24 cellular contexts compared by ENCODE assay signal in the genomic region with DNA sequence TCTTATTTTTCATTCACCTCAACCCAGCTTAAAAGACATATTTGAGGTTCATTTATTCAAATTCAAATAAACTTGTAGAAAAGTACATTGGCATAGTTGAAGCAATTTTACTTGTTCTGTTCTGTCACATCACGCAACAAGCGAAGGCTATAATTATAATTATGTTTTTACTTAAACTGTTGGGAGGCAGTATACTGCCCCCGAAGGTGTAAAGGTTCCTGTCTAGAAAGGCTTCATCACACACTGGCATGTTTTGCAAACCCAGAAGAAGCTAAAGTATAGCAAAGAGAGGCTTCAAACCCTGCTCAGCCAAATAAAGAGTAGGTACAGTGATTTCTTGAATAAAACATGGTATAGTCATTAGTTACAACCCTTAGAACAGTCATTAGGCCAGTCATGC.
DNase-seq lines count a peak whose midpoint lies in the region; ATAC-seq and TF ChIP-seq lines count a peak whose summit lies in the region.
"Had no signal": no experiment of that assay in that cellular context is flagged by ENCODE, and none has a peak within 500 bp of the region (broad histone marks: within the 10 kb centered on the region; RNA-seq: fewer than 3 reads in every experiment).

No MANE protein-coding gene starts in this region.

- H2AFZ ChIP-seq in H9 (ENCODE audit: low read length) (no peak overlapping the region), PC-3 (ENCODE audit: low read length) (no peak overlapping the region)

- no peak overlapping the region for H2BK5ac ChIP-seq in H9 (ENCODE audit: insufficient read length, low read length)

- intact Hi-C loops in PC-3 (cut with micrococcal nuclease), result no loop called here

- H3K4ac ChIP-seq in H9 (ENCODE audit: low read depth, low read length), result no peak overlapping the region

- H3K9ac ChIP-seq in H9 (ENCODE audit: extremely low read depth, insufficient read length, low read length), result no peak overlapping the region
- H3K9ac ChIP-seq in PC-3 (ENCODE audit: low read length), result no peak overlapping the region
- H3K9ac ChIP-seq in endodermal cell (ENCODE audit: extremely low read depth, low read length, poor library complexity, severe bottlenecking), result no peak overlapping the region
- H3K9ac ChIP-seq: BLaER1 treated with 17β-estradiol and CSF1 and Interleukin-3, amounts not matched to agents 10 nM and 100 nM; KMS-11; SK-N-SH had no signal

- H3K4me1 Mint-ChIP-seq in H9, result peaks cover 15 to 17% of the 10 kb centered on the region in 2 experiments
- H3K4me1 Mint-ChIP-seq in endodermal cell, result no peaks in the 10 kb centered on the region
- H3K4me1 Mint-ChIP-seq: IgD-negative memory B cell had no signal

- H3K27ac ChIP-seq in H9 (ENCODE audit: insufficient read length, low read depth, low read length) (no peak overlapping the region), PC-3 (ENCODE audit: low read length) (0 out of 2 replicates have a peak overlapping the region, but pooled peaks have one; percentile 21), endodermal cell (ENCODE audit: low read depth, low read length) (no peak overlapping the region)
- H3K27ac ChIP-seq: BLaER1 treated with 17β-estradiol and CSF1 and Interleukin-3, amounts not matched to agents 10 nM and 100 nM; KMS-11 had no signal

- H3K9me3 ChIP-seq in H9 (ENCODE audit: control insufficient read depth, low read depth, low read length) (no peaks in the 10 kb centered on the region), PC-3 (ENCODE audit: low read length) (no peaks in the 10 kb centered on the region), endodermal cell (ENCODE audit: control insufficient read depth, low read length) (no peaks in the 10 kb centered on the region)
- H3K9me3 ChIP-seq: Caco-2, SK-N-SH had no signal

- no peak overlapping the region for H3T11ph ChIP-seq in H9 (ENCODE audit: low read length)

- H3K4me1 ChIP-seq in H9 (ENCODE audit: insufficient read depth, low read length) (peaks cover 7% of the 10 kb centered on the region; the same call in 1 of the 2 replicates), PC-3 (ENCODE audit: insufficient read depth, low read length) (peaks cover 6% of the 10 kb centered on the region; the same call in 1 of the 2 replicates), endodermal cell (ENCODE audit: control insufficient read depth, insufficient read depth, low read length) (no peaks in the 10 kb centered on the region)
- H3K4me1 ChIP-seq: Caco-2 had no signal

- H3K27me3 Mint-ChIP-seq in H9 (ENCODE audit: low read depth) (no peaks in the 10 kb centered on the region), endodermal cell (ENCODE audit: insufficient read depth) (no peaks in the 10 kb centered on the region)
- H3K27me3 Mint-ChIP-seq: IgD-negative memory B cell had no signal

- POLR2A ChIA-PET in PC-3 (lab: Charles Lee; ENCODE audit: unreplicated experiment), result no interaction called here

- H3K79me1 ChIP-seq in H9 (ENCODE audit: insufficient read depth, low read depth, low read length, poor library complexity, severe bottlenecking), result no peaks in the 10 kb centered on the region

- H3K79me2 ChIP-seq in H9 (ENCODE audit: insufficient read depth, low read length) (no peaks in the 10 kb centered on the region), PC-3 (ENCODE audit: low read length) (no peaks in the 10 kb centered on the region)

- H3K4me3 ChIP-seq in PC-3 (ENCODE audit: low read length) (no peak overlapping the region), endodermal cell (ENCODE audit: low read length) (no peak overlapping the region)
- H3K4me3 ChIP-seq: BLaER1 treated with 17β-estradiol and CSF1 and Interleukin-3, amounts not matched to agents 10 nM and 100 nM had no signal

- H3K23ac ChIP-seq in H9 (ENCODE audit: insufficient read length, low read depth, low read length), result no peak overlapping the region

- H3K9me3 Mint-ChIP-seq in H9, result 0 out of 5 replicates have a peak, but pooled peaks cover 0 to under 1% of the 10 kb centered on the region in 2 experiments
- no peaks in the 10 kb centered on the region for H3K9me3 Mint-ChIP-seq in endodermal cell
- H3K9me3 Mint-ChIP-seq: CD8-positive, alpha-beta T cell; IgD-negative memory B cell had no signal

- no peak overlapping the region for H2BK15ac ChIP-seq in H9 (ENCODE audit: low read depth, low read length)

- no peaks in the 10 kb centered on the region for H3K23me2 ChIP-seq in H9 (ENCODE audit: insufficient read length, low read depth, low read length, poor library complexity, severe bottlenecking)

- DNase-seq in H9 (no peak), PC-3 (no peak), endodermal cell (no peak), DMS114 treated with DMSO at 0.1 percent for 48 hours (lab: John Stamatoyannopoulos, UW; ENCODE audit: unreplicated experiment) (no peak), NCI-H1048 (lab: John Stamatoyannopoulos, UW) (no peak)
- DNase-seq: AML-193; Caco-2; CD8-positive, alpha-beta T cell; DMS 273 treated with DMSO at 0.1 percent for 48 hours; DND-41; H7; NCI-H1092; NCI-H1417 treated with DMSO at 0.1 percent for 48 hours; NCI-H1694 treated with DMSO at 0.1 percent for 48 hours; NCI-H2081; NCI-H2227 treated with DMSO at 0.1 percent for 48 hours; NCI-H526 treated with DMSO at 0.1 percent for 48 hours; OCI-M1; SK-N-SH had no signal

- CTCF ChIA-PET in PC-3 (lab: Charles Lee), result interaction anchor here (0.6 kb wide), 2 partner anchors 88 to 785 kb away, joined by 3 read pairs; no protein-coding TSS in a partner anchor

- no peaks in the 10 kb centered on the region for H3K9me2 ChIP-seq in PC-3 (replicated peaks; ENCODE audit: low read length)
- H3K9me2 ChIP-seq: SK-N-SH had no signal

- no peak overlapping the region for H4K5ac ChIP-seq in H9 (ENCODE audit: insufficient read length, low read depth, low read length)

- no peak overlapping the region for H2AK5ac ChIP-seq in H9 (ENCODE audit: insufficient read length, low read length)

- H2BK20ac ChIP-seq in H9 (ENCODE audit: low read depth, low read length, poor library complexity, severe bottlenecking), result peak overlapping the region; percentile 14

- H2BK120ac ChIP-seq in H9 (ENCODE audit: low read depth, low read length, poor library complexity, severe bottlenecking), result no peak overlapping the region

- no peak overlapping the region for H4K91ac ChIP-seq in H9 (ENCODE audit: insufficient read length, low read depth, low read length)

- no peaks in the 10 kb centered on the region for H3F3A ChIP-seq in PC-3 (ENCODE audit: low read length, unreplicated experiment)

- H4K20me1 ChIP-seq in H9 (ENCODE audit: control insufficient read depth, insufficient read depth, insufficient read length), result no peaks in the 10 kb centered on the region
- no peaks in the 10 kb centered on the region for H4K20me1 ChIP-seq in PC-3 (ENCODE audit: low read length)
- H4K20me1 ChIP-seq: BLaER1 treated with 17β-estradiol and CSF1 and Interleukin-3, amounts not matched to agents 10 nM and 100 nM had no signal

- H4K8ac ChIP-seq in H9 (replicated peaks; ENCODE audit: insufficient read length, low read depth, low read length), result no peak overlapping the region

- WGBS in H9 (ENCODE audit: extremely low coverage, insufficient read length, low lambda C conversion rate), result no CpG with 5 or more reads among the region's 3 CpGs
- 95 to 96% methylated on average over 2 to 3 of the region's 3 CpGs for WGBS in endodermal cell (ENCODE audit: insufficient coverage in 1 of 2, insufficient read length in 1 of 2), 2 experiments

- no peak overlapping the region for H3K18ac ChIP-seq in H9 (ENCODE audit: insufficient read length, low read depth, low read length)

- H3K27me3 ChIP-seq in H9 (ENCODE audit: insufficient read depth, low read length), result no peaks in the 10 kb centered on the region
- H3K27me3 ChIP-seq in PC-3 (ENCODE audit: low read length), result no peaks in the 10 kb centered on the region
- no peaks in the 10 kb centered on the region for H3K27me3 ChIP-seq in endodermal cell (ENCODE audit: control insufficient read depth, insufficient read depth, low read length, poor library complexity, severe bottlenecking)
- H3K27me3 ChIP-seq: BLaER1 treated with 17β-estradiol and CSF1 and Interleukin-3, amounts not matched to agents 10 nM and 100 nM had no signal

- H3K14ac ChIP-seq in H9 (ENCODE audit: insufficient read depth, low read length), result no peak overlapping the region

- H3K56ac ChIP-seq in H9 (ENCODE audit: insufficient read length, low read depth, low read length), result no peak overlapping the region

- TF ChIP-seq CTCF in H9 (conservative IDR thresholded peaks at IDR 0.05) (peak; percentile 47), PC-3 (conservative IDR thresholded peaks at IDR 0.05; ENCODE audit: low read depth, low read length) (no peak), endodermal cell (conservative IDR thresholded peaks at IDR 0.05) (peak; percentile 61)

- no peak overlapping the region for H3K4me3 Mint-ChIP-seq in H9
- no peak overlapping the region for H3K4me3 Mint-ChIP-seq in endodermal cell
- H3K4me3 Mint-ChIP-seq: CD8-positive, alpha-beta T cell; IgD-negative memory B cell had no signal

- ATAC-seq in PC-3, result no peak
- no peak for ATAC-seq in GM21447 (IDR thresholded peaks at IDR 0.05; ENCODE audit: unreplicated experiment)
- no peak for ATAC-seq in activated CD4-positive, CD25-positive, alpha-beta regulatory T cell treated with anti-CD3 and anti-CD28 coated beads, Interleukin-2, amount 50 U/mL, for 24 hours
- ATAC-seq: CD8-positive, alpha-beta T cell had no signal

- H3K27ac Mint-ChIP-seq in H9, result no peak overlapping the region
- no peak overlapping the region for H3K27ac Mint-ChIP-seq in endodermal cell
- H3K27ac Mint-ChIP-seq: CD8-positive, alpha-beta T cell; IgD-negative memory B cell had no signal

- H2BK12ac ChIP-seq in H9 (ENCODE audit: insufficient read length, low read depth, low read length), result no peak overlapping the region

- H3K36me3 Mint-ChIP-seq in H9 (ENCODE audit: insufficient read depth in 1 of 3, low read depth in 3 of 3), result no peaks in the 10 kb centered on the region; a peak in 1 of 7 replicates
- H3K36me3 Mint-ChIP-seq in endodermal cell (ENCODE audit: low read depth), result no peaks in the 10 kb centered on the region
- H3K36me3 Mint-ChIP-seq: CD8-positive, alpha-beta T cell; IgD-negative memory B cell had no signal

- H3K4me2 ChIP-seq in H9 (ENCODE audit: insufficient read depth, insufficient read length, low read length) (no peak overlapping the region), PC-3 (ENCODE audit: low read length) (no peak overlapping the region)
- H3K4me2 ChIP-seq: KMS-11, SK-N-SH had no signal

- BruUV-seq in PC-3 (replicated peaks; lab: Mats Ljungman, UMichigan), result no TSS peak

- no peaks in the 10 kb centered on the region for H3K36me3 ChIP-seq in PC-3 (ENCODE audit: low read depth, low read length)
- no peaks in the 10 kb centered on the region for H3K36me3 ChIP-seq in endodermal cell (ENCODE audit: control insufficient read depth, insufficient read depth, low read length)
